In the genomic region with DNA sequence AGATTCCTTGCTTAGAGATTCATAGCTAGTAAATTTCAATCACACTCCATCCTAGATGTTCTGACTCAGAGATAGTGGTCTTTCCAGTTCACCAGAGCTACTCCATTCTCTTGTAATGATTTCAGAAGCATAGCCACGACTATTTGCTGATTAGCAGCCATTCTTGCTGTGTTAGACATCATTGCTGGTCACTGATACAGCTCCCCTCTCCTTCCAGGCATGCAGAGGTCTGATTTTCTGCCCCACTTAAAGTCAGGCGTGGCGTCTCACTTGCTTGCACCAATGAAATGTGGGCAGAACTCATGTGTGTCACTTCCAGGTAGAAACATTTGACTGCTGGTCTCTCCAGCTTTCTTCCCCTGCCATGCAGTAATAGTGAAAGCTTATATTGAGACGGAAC, we compare ENCODE assay signal across 1 cellular context.
TF ChIP-seq lines count a peak whose summit lies in the region.

No MANE protein-coding gene starts in this region.

TF ChIP-seq in GM23338, 12 proteins besides CTCF, POLR2A, EP300 and RAD21 (continued from another document):
- TF ChIP-seq, protein P1, sequence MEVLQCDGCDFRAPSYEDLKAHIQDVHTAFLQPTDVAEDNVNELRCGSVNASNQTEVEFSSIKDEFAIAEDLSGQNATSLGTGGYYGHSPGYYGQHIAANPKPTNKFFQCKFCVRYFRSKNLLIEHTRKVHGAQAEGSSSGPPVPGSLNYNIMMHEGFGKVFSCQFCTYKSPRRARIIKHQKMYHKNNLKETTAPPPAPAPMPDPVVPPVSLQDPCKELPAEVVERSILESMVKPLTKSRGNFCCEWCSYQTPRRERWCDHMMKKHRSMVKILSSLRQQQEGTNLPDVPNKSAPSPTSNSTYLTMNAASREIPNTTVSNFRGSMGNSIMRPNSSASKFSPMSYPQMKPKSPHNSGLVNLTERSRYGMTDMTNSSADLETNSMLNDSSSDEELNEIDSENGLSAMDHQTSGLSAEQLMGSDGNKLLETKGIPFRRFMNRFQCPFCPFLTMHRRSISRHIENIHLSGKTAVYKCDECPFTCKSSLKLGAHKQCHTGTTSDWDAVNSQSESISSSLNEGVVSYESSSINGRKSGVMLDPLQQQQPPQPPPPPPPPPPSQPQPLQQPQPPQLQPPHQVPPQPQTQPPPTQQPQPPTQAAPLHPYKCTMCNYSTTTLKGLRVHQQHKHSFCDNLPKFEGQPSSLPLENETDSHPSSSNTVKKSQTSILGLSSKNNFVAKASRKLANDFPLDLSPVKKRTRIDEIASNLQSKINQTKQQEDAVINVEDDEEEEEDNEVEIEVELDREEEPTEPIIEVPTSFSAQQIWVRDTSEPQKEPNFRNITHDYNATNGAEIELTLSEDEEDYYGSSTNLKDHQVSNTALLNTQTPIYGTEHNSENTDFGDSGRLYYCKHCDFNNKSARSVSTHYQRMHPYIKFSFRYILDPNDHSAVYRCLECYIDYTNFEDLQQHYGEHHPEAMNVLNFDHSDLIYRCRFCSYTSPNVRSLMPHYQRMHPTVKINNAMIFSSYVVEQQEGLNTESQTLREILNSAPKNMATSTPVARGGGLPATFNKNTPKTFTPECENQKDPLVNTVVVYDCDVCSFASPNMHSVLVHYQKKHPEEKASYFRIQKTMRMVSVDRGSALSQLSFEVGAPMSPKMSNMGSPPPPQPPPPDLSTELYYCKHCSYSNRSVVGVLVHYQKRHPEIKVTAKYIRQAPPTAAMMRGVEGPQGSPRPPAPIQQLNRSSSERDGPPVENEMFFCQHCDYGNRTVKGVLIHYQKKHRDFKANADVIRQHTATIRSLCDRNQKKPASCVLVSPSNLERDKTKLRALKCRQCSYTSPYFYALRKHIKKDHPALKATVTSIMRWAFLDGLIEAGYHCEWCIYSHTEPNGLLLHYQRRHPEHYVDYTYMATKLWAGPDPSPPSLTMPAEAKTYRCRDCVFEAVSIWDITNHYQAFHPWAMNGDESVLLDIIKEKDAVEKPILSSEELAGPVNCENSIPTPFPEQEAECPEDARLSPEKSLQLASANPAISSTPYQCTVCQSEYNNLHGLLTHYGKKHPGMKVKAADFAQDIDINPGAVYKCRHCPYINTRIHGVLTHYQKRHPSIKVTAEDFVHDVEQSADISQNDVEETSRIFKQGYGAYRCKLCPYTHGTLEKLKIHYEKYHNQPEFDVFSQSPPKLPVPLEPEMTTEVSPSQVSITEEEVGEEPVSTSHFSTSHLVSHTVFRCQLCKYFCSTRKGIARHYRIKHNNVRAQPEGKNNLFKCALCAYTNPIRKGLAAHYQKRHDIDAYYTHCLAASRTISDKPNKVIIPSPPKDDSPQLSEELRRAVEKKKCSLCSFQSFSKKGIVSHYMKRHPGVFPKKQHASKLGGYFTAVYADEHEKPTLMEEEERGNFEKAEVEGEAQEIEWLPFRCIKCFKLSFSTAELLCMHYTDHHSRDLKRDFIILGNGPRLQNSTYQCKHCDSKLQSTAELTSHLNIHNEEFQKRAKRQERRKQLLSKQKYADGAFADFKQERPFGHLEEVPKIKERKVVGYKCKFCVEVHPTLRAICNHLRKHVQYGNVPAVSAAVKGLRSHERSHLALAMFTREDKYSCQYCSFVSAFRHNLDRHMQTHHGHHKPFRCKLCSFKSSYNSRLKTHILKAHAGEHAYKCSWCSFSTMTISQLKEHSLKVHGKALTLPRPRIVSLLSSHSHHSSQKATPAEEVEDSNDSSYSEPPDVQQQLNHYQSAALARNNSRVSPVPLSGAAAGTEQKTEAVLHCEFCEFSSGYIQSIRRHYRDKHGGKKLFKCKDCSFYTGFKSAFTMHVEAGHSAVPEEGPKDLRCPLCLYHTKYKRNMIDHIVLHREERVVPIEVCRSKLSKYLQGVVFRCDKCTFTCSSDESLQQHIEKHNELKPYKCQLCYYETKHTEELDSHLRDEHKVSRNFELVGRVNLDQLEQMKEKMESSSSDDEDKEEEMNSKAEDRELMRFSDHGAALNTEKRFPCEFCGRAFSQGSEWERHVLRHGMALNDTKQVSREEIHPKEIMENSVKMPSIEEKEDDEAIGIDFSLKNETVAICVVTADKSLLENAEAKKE (CRISPR knock-in tag; IDR thresholded peaks at IDR 0.05) = no peak
